Comparison of ENCODE assay signal across 8 cellular contexts in genomic region chr17:34163681-34164080, GRCh38.
A peak's percentile ranks its signal among the peaks of the same experiment; 100 is the strongest.
DNase-seq lines count a peak whose midpoint lies in the region; ATAC-seq and TF ChIP-seq lines count a peak whose summit lies in the region.

No MANE protein-coding gene starts in this region.

- no peak overlapping the region for H3K4me3 ChIP-seq in HFF-Myc (replicated peaks; ENCODE audit: low read depth, low read length)
- no peak overlapping the region for H3K4me3 ChIP-seq in astrocyte of the cerebellum (ENCODE audit: low read depth, low read length)
- no peak overlapping the region for H3K4me3 ChIP-seq in left lung

- H3K27ac ChIP-seq in left lung, result no peak overlapping the region

- in situ Hi-C loops in astrocyte of the cerebellum (cut with HindIII; ENCODE audit: low sequenced_read_pairs), result no loop called here

- TF ChIP-seq CTCF in HFF-Myc (IDR thresholded peaks at IDR 0.05; ENCODE audit: low read depth, low read length, missing control alignments) (peak; percentile 54), astrocyte of the cerebellum (IDR thresholded peaks at IDR 0.05; ENCODE audit: low read depth, low read length, missing control alignments) (peak; percentile 39), left lung (IDR thresholded peaks at IDR 0.05) (peak; percentile 27 to 39)

- intact Hi-C loops in left lung (cut with DNase I), result no loop called here

- no peaks in the 10 kb centered on the region for H3K36me3 ChIP-seq in left lung

- H3K4me1 ChIP-seq in left lung, result no peaks in the 10 kb centered on the region

- H3K27me3 ChIP-seq in left lung, result peaks cover 2 to 68% of the 10 kb centered on the region in 2 donors

- peak; percentile 67 for ATAC-seq in left lung
- no peak for ATAC-seq in HG02571 (IDR thresholded peaks at IDR 0.05; ENCODE audit: unreplicated experiment)
- ATAC-seq in GM18498 (IDR thresholded peaks at IDR 0.05; ENCODE audit: unreplicated experiment), result no peak

- DNase-seq in Ammon's horn (ENCODE audit: low spot score), result peak; percentile 31
- no peak for DNase-seq in HFF-Myc (ENCODE audit: extremely low read depth, low read depth)
- no peak for DNase-seq in astrocyte of the cerebellum (ENCODE audit: low read depth)
- DNase-seq in left lung, result no peak
- no peak for DNase-seq in activated CD8-positive, alpha-beta memory T cell treated with anti-CD3 and anti-CD28 coated beads, Interleukin-2, amount 50 U/mL, for 48 hours
- no peak for DNase-seq in stimulated activated naive CD4-positive, alpha-beta T cell treated with Interleukin-2 at 50 U/mL for 16 hours (lab: John Stamatoyannopoulos, UW)

- H3K9me3 ChIP-seq in left lung, result no peaks in the 10 kb centered on the region
